ENCODE assay signal across 8 cellular contexts in the genomic region with DNA sequence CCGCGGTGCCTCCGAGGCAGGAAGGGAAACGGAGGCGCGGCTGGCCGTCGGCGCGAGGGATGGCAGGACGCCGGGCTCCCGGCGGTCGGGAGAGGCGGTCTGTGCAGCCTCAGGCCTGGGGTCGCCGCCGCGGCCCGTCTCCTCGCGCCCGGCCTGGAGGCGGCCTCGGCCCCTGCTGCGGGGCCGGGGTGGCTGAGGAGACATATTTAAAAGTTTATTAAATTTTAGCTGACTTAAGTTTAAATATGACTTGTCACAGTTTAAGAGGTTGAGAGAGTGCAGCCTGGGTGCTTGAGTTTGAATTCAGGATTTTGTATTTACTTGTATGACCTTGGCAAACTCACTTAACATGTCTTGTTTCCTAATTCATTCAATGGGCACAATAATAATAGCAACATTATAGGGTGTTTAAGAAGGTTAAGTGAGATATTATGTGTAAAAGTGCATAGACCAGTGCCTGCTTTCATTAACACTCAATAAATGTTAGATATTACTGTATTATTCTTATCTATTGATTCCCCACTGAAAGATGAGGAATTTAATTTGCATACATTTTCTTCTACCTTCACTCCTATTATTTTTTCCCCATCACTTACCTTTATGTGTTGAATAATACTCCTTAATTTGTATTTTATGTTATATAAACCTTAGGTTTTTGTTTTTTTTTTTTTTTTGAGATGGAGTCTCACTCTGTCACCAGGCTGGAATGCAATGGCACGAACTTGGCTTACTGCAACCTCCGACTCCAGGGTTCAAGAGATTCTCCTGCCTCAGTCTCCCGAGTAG. TPM values are rescaled to one million over a fixed set of nuclear protein-coding genes. Genes with fewer than 3 reads are reported as not detected.
DNase-seq lines count a peak whose midpoint lies in the region; ATAC-seq lines count a peak whose summit lies in the region.

No MANE protein-coding gene starts in this region.

- H3K27me3 ChIP-seq in iPS-20b (ENCODE audit: insufficient read depth, low read length), result no peaks in the 10 kb centered on the region
- no peaks in the 10 kb centered on the region for H3K27me3 ChIP-seq in thymus (ENCODE audit: control insufficient read depth, insufficient read depth)

- H3K36me3 Mint-ChIP-seq in activated T-helper 2 cell treated with anti-CD3 and anti-CD28 coated beads, Interferon-gamma antibody, Interleukin-2, Interleukin-4, amounts not matched to agents 10 μg/mL and 5 μg/mL and 100 μg/mL, durations not matched to agents 14 hours and 24 hours and 36 hours (ENCODE audit: low read depth), result no peaks in the 10 kb centered on the region

- no peaks in the 10 kb centered on the region for H3K36me3 ChIP-seq in iPS-20b (ENCODE audit: insufficient read depth, low read depth, low read length)
- no peaks in the 10 kb centered on the region for H3K36me3 ChIP-seq in thymus (ENCODE audit: control insufficient read depth, insufficient read depth)

- intact Hi-C loops in activated T-helper 2 cell treated with anti-CD3 and anti-CD28 coated beads, Interferon-gamma antibody, Interleukin-2, Interleukin-4, amounts not matched to agents 10 μg/mL and 5 μg/mL and 100 μg/mL, durations not matched to agents 14 hours and 24 hours and 36 hours (cut with micrococcal nuclease), result loop anchor here (1.0 to 10.0 kb wide), 4 partner anchors 7 to 152 kb away; a partner anchor contains a TSS

- peak; percentile 31 for ATAC-seq in HG03066 (IDR thresholded peaks at IDR 0.05; ENCODE audit: low read depth, unreplicated experiment)

- H3K27ac Mint-ChIP-seq in activated T-helper 2 cell treated with anti-CD3 and anti-CD28 coated beads, Interferon-gamma antibody, Interleukin-2, Interleukin-4, amounts not matched to agents 10 μg/mL and 5 μg/mL and 100 μg/mL, durations not matched to agents 14 hours and 24 hours and 36 hours, result no peak overlapping the region

- H3K27me3 Mint-ChIP-seq in activated T-helper 2 cell treated with anti-CD3 and anti-CD28 coated beads, Interferon-gamma antibody, Interleukin-2, Interleukin-4, amounts not matched to agents 10 μg/mL and 5 μg/mL and 100 μg/mL, durations not matched to agents 14 hours and 24 hours and 36 hours (ENCODE audit: low read depth), result no peaks in the 10 kb centered on the region

- H3K9me3 Mint-ChIP-seq in activated T-helper 2 cell treated with anti-CD3 and anti-CD28 coated beads, Interferon-gamma antibody, Interleukin-2, Interleukin-4, amounts not matched to agents 10 μg/mL and 5 μg/mL and 100 μg/mL, durations not matched to agents 14 hours and 24 hours and 36 hours, result no peaks in the 10 kb centered on the region

- no peaks in the 10 kb centered on the region for H3K9me3 ChIP-seq in iPS-20b (ENCODE audit: insufficient read depth, low read depth, low read length)
- H3K9me3 ChIP-seq in thymus (ENCODE audit: control insufficient read depth), result no peaks in the 10 kb centered on the region

- H3K4me3 ChIP-seq in iPS-20b (ENCODE audit: low read length) (peak overlapping the region; percentile 91), thymus (ENCODE audit: low read length) (peak overlapping the region; percentile 82)

- DNase-seq in NCI-H526 treated with DMSO at 0.1 percent for 48 hours (lab: John Stamatoyannopoulos, UW), result peak; percentile 26
- no peak for DNase-seq in NCI-H526 (lab: John Stamatoyannopoulos, UW)
- DNase-seq in activated T-helper 2 cell treated with anti-CD3 and anti-CD28 coated beads, Interferon-gamma antibody, Interleukin-2, Interleukin-4, amounts not matched to agents 10 μg/mL and 5 μg/mL and 100 μg/mL, durations not matched to agents 14 hours and 24 hours and 36 hours (ENCODE audit: low spot score), result no peak
- DNase-seq in cortex of kidney (lab: John Stamatoyannopoulos, UW), result no peak
- DNase-seq in SK-N-DZ (ENCODE audit: low spot score), result no peak

- H3K9ac ChIP-seq in iPS-20b (ENCODE audit: low read depth, low read length), result peak overlapping the region; percentile 67; the same call in 1 of the 2 replicates

- H3K4me1 Mint-ChIP-seq in activated T-helper 2 cell treated with anti-CD3 and anti-CD28 coated beads, Interferon-gamma antibody, Interleukin-2, Interleukin-4, amounts not matched to agents 10 μg/mL and 5 μg/mL and 100 μg/mL, durations not matched to agents 14 hours and 24 hours and 36 hours (ENCODE audit: low read depth), result peaks cover 23% of the 10 kb centered on the region

- H3K4me3 Mint-ChIP-seq in activated T-helper 2 cell treated with anti-CD3 and anti-CD28 coated beads, Interferon-gamma antibody, Interleukin-2, Interleukin-4, amounts not matched to agents 10 μg/mL and 5 μg/mL and 100 μg/mL, durations not matched to agents 14 hours and 24 hours and 36 hours (ENCODE audit: low read depth), result peak overlapping the region; percentile 99

- H3K4me1 ChIP-seq in iPS-20b (ENCODE audit: insufficient read depth, low read length) (peaks cover 37% of the 10 kb centered on the region), thymus (ENCODE audit: control insufficient read depth, insufficient read depth, low read length) (peaks cover 3% of the 10 kb centered on the region)

- WGBS in thymus, result 10% methylated on average over 31 of the region's 31 CpGs

- H3K27ac ChIP-seq in iPS-20b (ENCODE audit: low read length) (no peak overlapping the region), thymus (ENCODE audit: low read depth) (peak overlapping the region; percentile 72)

RNA-seq across cellular contexts. Expression of a gene that starts 0.7 kb away (rescaled TPM):
- 13.6 and 14.9 TPM in 2 replicates for total RNA-seq in activated T-helper 2 cell treated with anti-CD3 and anti-CD28 coated beads, Interferon-gamma antibody, Interleukin-2, Interleukin-4, amounts not matched to agents 10 μg/mL and 5 μg/mL and 100 μg/mL, durations not matched to agents 14 hours and 24 hours and 36 hours
- 11.6 TPM for polyA plus RNA-seq in thymus
- 3.9 and 4.9 TPM in 2 replicates for polyA plus RNA-seq in SK-N-DZ (2014; cell fraction: cytosol; rRNA removed)
- polyA plus RNA-seq in SK-N-DZ (2014; cell fraction: nucleus; rRNA removed), result 9.2 and 20.0 TPM in 2 replicates

RNA-seq across cellular contexts. Expression of a gene that starts 27.8 kb away (rescaled TPM):
- total RNA-seq in activated T-helper 2 cell treated with anti-CD3 and anti-CD28 coated beads, Interferon-gamma antibody, Interleukin-2, Interleukin-4, amounts not matched to agents 10 μg/mL and 5 μg/mL and 100 μg/mL, durations not matched to agents 14 hours and 24 hours and 36 hours, result 62.4 and 64.2 TPM in 2 replicates
- polyA plus RNA-seq in thymus, result 35.7 TPM
- 33.9 and 42.8 TPM in 2 replicates for polyA plus RNA-seq in SK-N-DZ (2014; cell fraction: cytosol; rRNA removed)
- 19.8 and 21.4 TPM in 2 replicates for polyA plus RNA-seq in SK-N-DZ (2014; cell fraction: nucleus; rRNA removed)
